27 cellular contexts compared by ENCODE assay signal in genomic region chr4:98803287-98803677, GRCh38.
"Had no signal": no experiment of that assay in that cellular context is flagged by ENCODE, and none has a peak within 500 bp of the region (broad histone marks: within the 10 kb centered on the region; RNA-seq: fewer than 3 reads in every experiment).

No MANE protein-coding gene starts in this region.

- H3K27ac Mint-ChIP-seq: activated CD4-positive, alpha-beta memory T cell treated with anti-CD3 and anti-CD28 coated beads for 36 hours; activated CD4-positive, alpha-beta T cell treated with anti-CD3 and anti-CD28 coated beads, Interleukin-2, amount 10 ng/mL, durations not matched to agents 7 days and 5 days; activated naive CD4-positive, alpha-beta T cell treated with anti-CD3 and anti-CD28 coated beads for 36 hours; activated T-helper 17 cell treated with anti-CD3 and anti-CD28 coated beads, Interleukin-2, amount 50 U/mL, for 72 hours had no signal

- H3K9me3 Mint-ChIP-seq: activated CD4-positive, alpha-beta T cell treated with anti-CD3 and anti-CD28 coated beads, Interleukin-2, amount 10 ng/mL, durations not matched to agents 7 days and 5 days; activated naive CD4-positive, alpha-beta T cell treated with anti-CD3 and anti-CD28 coated beads for 36 hours; activated T-helper 17 cell treated with anti-CD3 and anti-CD28 coated beads, Interleukin-2, amount 50 U/mL, for 72 hours had no signal

- H3K4me3 Mint-ChIP-seq: activated CD4-positive, alpha-beta memory T cell treated with anti-CD3 and anti-CD28 coated beads for 36 hours; activated CD4-positive, alpha-beta T cell treated with anti-CD3 and anti-CD28 coated beads, Interleukin-2, amount 10 ng/mL, durations not matched to agents 7 days and 5 days; activated naive CD4-positive, alpha-beta T cell treated with anti-CD3 and anti-CD28 coated beads for 36 hours; activated naive CD8-positive, alpha-beta T cell; activated T-helper 17 cell treated with anti-CD3 and anti-CD28 coated beads, Interleukin-2, amount 50 U/mL, for 72 hours; brain had no signal

- DNase-seq: activated CD4-positive, alpha-beta memory T cell treated with anti-CD3 and anti-CD28 coated beads for 36 hours; activated CD4-positive, alpha-beta T cell treated with anti-CD3 and anti-CD28 coated beads, Interleukin-2, amount 10 ng/mL, durations not matched to agents 7 days and 5 days; activated CD4-positive, CD25-positive, alpha-beta regulatory T cell; activated gamma-delta T cell; activated naive CD4-positive, alpha-beta T cell treated with anti-CD3 and anti-CD28 coated beads for 36 hours; activated T-cell treated with anti-CD3 and anti-CD28 coated beads for 4 hours; activated T-cell treated with anti-CD3 and anti-CD28 coated beads, Interleukin-2, amount 50 U/mL, for 48 hours; amygdala; Kasumi-1; KBM-7; NCI-H1092; NCI-H1417 treated with DMSO at 0.1 percent for 48 hours; NCI-H1694; NCI-H2029; NCI-H2107; NCI-H2171 treated with DMSO at 0.1 percent for 48 hours; NCI-H510A treated with DMSO at 0.1 percent for 48 hours; PC-3; SHP77; T-helper 1 cell had no signal

- H3K36me3 ChIP-seq: cardiac muscle cell had no signal

- FAIRE-seq: astrocyte, RCC 7860 had no signal

- H3K27ac ChIP-seq: cardiac muscle cell, VCaP had no signal

- ATAC-seq: activated T-helper 17 cell treated with anti-CD3 and anti-CD28 coated beads, Interleukin-2, amount 50 U/mL, for 72 hours; PC-3 had no signal

- H3K4me1 Mint-ChIP-seq: activated CD4-positive, alpha-beta T cell treated with anti-CD3 and anti-CD28 coated beads, Interleukin-2, amount 10 ng/mL, durations not matched to agents 7 days and 5 days; activated T-helper 17 cell treated with anti-CD3 and anti-CD28 coated beads, Interleukin-2, amount 50 U/mL, for 72 hours had no signal

- H3K27me3 ChIP-seq: cardiac muscle cell had no signal

- H3K27me3 Mint-ChIP-seq: activated CD4-positive, alpha-beta memory T cell treated with anti-CD3 and anti-CD28 coated beads for 36 hours; activated CD4-positive, alpha-beta T cell treated with anti-CD3 and anti-CD28 coated beads, Interleukin-2, amount 10 ng/mL, durations not matched to agents 7 days and 5 days; activated naive CD8-positive, alpha-beta T cell; activated T-helper 17 cell treated with anti-CD3 and anti-CD28 coated beads, Interleukin-2, amount 50 U/mL, for 72 hours had no signal

- H3K4me3 ChIP-seq: cardiac muscle cell had no signal

- H3K36me3 Mint-ChIP-seq: activated CD4-positive, alpha-beta memory T cell treated with anti-CD3 and anti-CD28 coated beads for 36 hours; brain had no signal
